In the genomic region with DNA sequence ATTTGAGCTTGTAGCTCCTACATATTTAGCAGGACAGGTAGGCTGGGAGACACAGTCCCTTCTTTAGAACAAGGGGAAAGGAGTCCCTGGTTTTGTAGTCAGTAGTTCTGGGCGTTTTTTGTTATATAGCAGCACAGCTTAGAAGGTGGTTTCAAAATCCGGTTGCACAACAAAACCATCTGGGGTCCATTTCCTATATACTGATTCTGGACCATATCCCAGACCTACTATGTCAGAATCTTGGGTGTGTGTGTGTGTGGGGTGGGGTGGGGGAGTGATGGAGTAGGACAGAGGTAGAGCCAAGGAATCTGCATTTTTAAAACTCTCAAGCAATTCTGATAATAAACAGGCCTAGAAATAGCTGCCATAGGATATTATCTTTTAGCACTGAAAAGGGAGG, we compare ENCODE assay signal across 1 cellular context.
TF ChIP-seq lines count a peak whose summit lies in the region.

No MANE protein-coding gene starts in this region.

TF ChIP-seq in HepG2, 621 proteins besides CTCF, POLR2A, EP300 and RAD21 (continued from another document):
- TF ChIP-seq ARID4A (CRISPR knock-in tag; IDR thresholded peaks at IDR 0.05; ENCODE audit: borderline replicate concordance), result no peak
- no peak for TF ChIP-seq ZNF615 (CRISPR knock-in tag; IDR thresholded peaks at IDR 0.05; ENCODE audit: borderline replicate concordance)
- TF ChIP-seq, protein P1, sequence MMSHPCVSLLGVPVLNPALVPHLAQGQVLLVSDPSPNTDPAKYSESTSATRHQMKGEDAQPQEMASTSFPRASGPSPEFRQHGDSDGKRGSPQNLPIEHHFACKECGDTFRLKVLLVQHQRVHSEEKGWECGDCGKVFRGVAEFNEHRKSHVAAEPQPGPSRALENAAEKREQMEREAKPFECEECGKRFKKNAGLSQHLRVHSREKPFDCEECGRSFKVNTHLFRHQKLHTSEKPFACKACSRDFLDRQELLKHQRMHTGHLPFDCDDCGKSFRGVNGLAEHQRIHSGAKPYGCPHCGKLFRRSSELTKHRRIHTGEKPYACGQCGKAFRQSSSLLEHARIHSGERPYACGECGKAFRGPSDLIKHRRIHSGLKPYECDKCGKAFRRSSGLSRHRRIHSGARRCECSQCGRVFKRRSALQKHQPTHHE (CRISPR knock-in tag; IDR thresholded peaks at IDR 0.05; ENCODE audit: borderline replicate concordance), result no peak
- TF ChIP-seq ZNF83 (CRISPR knock-in tag; IDR thresholded peaks at IDR 0.05; ENCODE audit: borderline replicate concordance), result no peak
- no peak for TF ChIP-seq ZNF431 (CRISPR knock-in tag; IDR thresholded peaks at IDR 0.05; ENCODE audit: borderline replicate concordance, low read depth)
- no peak for TF ChIP-seq ZNF713 (CRISPR knock-in tag; IDR thresholded peaks at IDR 0.05)
- TF ChIP-seq NFE2 (CRISPR knock-in tag; IDR thresholded peaks at IDR 0.05), result no peak
- no peak for TF ChIP-seq KLF9 (CRISPR knock-in tag; IDR thresholded peaks at IDR 0.05; ENCODE audit: low read depth)
- TF ChIP-seq ZNF280B (CRISPR knock-in tag; IDR thresholded peaks at IDR 0.05; ENCODE audit: borderline replicate concordance), result no peak
- no peak for TF ChIP-seq ZNF331 (CRISPR knock-in tag; IDR thresholded peaks at IDR 0.05)
- TF ChIP-seq, protein P2, sequence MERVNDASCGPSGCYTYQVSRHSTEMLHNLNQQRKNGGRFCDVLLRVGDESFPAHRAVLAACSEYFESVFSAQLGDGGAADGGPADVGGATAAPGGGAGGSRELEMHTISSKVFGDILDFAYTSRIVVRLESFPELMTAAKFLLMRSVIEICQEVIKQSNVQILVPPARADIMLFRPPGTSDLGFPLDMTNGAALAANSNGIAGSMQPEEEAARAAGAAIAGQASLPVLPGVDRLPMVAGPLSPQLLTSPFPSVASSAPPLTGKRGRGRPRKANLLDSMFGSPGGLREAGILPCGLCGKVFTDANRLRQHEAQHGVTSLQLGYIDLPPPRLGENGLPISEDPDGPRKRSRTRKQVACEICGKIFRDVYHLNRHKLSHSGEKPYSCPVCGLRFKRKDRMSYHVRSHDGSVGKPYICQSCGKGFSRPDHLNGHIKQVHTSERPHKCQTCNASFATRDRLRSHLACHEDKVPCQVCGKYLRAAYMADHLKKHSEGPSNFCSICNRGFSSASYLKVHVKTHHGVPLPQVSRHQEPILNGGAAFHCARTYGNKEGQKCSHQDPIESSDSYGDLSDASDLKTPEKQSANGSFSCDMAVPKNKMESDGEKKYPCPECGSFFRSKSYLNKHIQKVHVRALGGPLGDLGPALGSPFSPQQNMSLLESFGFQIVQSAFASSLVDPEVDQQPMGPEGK (CRISPR knock-in tag; IDR thresholded peaks at IDR 0.05), result no peak
- TF ChIP-seq RORA (CRISPR knock-in tag; IDR thresholded peaks at IDR 0.05), result no peak
- no peak for TF ChIP-seq PTBP1 (IDR thresholded peaks at IDR 0.05; ENCODE audit: low read depth, low read length, poor library complexity, severe bottlenecking)
- no peak for TF ChIP-seq KAT8 (CRISPR knock-in tag; IDR thresholded peaks at IDR 0.05)
- TF ChIP-seq HBP1 (CRISPR knock-in tag; IDR thresholded peaks at IDR 0.05; ENCODE audit: low read depth), result no peak
- no peak for TF ChIP-seq PREB (CRISPR knock-in tag; IDR thresholded peaks at IDR 0.05)
- TF ChIP-seq POGK (CRISPR knock-in tag; conservative IDR thresholded peaks at IDR 0.05), result no peak
